17 cellular contexts compared by ENCODE assay signal in the genomic region with DNA sequence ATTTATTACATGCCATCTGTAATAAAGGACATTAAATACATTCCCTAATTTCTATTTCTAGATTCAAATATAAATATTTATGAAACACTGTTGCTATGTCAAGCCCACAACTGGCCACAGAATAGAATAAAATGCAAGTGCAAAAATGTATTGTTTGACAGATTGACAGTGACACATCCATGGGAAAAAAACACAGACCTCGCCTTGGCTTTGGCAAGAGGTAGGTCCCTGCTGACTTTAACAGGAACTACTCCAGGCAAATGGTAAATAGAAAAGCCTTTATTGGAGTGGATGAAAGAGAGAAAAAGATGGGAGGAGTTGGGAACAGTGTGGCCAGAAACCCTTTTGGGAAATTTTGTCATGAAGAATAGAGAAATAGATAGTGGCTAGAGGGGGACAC.
DNase-seq lines count a peak whose midpoint lies in the region; ATAC-seq and TF ChIP-seq lines count a peak whose summit lies in the region.
"Had no signal": no experiment of that assay in that cellular context is flagged by ENCODE, and none has a peak within 500 bp of the region (broad histone marks: within the 10 kb centered on the region; RNA-seq: fewer than 3 reads in every experiment).

No MANE protein-coding gene starts in this region.

- peaks cover 0 to 12% (median 9%) of the 10 kb centered on the region in 10 experiments; a peak in 11 of 20 replicates for H3K4me1 ChIP-seq in BLaER1 treated with 17β-estradiol and CSF1 and Interleukin-3, amounts not matched to agents 10 nM and 100 nM
- peaks cover 0 to 33% (median 13%) of the 10 kb centered on the region in 4 donors for H3K4me1 ChIP-seq in esophagus muscularis mucosa
- H3K4me1 ChIP-seq in subcutaneous abdominal adipose tissue (ENCODE audit: control insufficient read depth in 5 of 5, insufficient read depth in 5 of 5, low read length in 5 of 5), result peaks cover 0 to 23% (median 9%) of the 10 kb centered on the region in 5 donors
- no peaks in the 10 kb centered on the region for H3K4me1 ChIP-seq in H9 (ENCODE audit: insufficient read depth, low read length)
- H3K4me1 ChIP-seq: A549 had no signal

- peaks cover 0 to 4% of the 10 kb centered on the region in 2 experiments; a peak in 1 of 4 replicates for H3K4me1 Mint-ChIP-seq in H9

- H3K4me3 ChIP-seq in BLaER1 treated with 17β-estradiol and CSF1 and Interleukin-3, amounts not matched to agents 10 nM and 100 nM, result no peak overlapping the region
- H3K4me3 ChIP-seq in esophagus muscularis mucosa (no peak overlapping the region), subcutaneous abdominal adipose tissue (ENCODE audit: low read depth in 1 of 5, low read length in 5 of 5) (no peak overlapping the region)
- H3K4me3 ChIP-seq: A549, GM23248 had no signal

- WGBS in esophagus muscularis mucosa, result 27% methylated on average over 1 of the region's 1 CpG
- no CpG with 5 or more reads among the region's 1 CpG for WGBS in H9 (ENCODE audit: extremely low coverage, insufficient read length, low lambda C conversion rate)

- no peaks in the 10 kb centered on the region for H3K36me3 ChIP-seq in BLaER1 treated with 17β-estradiol and CSF1 and Interleukin-3, amounts not matched to agents 10 nM and 100 nM
- H3K36me3 ChIP-seq in esophagus muscularis mucosa (no peaks in the 10 kb centered on the region), subcutaneous abdominal adipose tissue (ENCODE audit: control insufficient read depth in 5 of 5, insufficient read depth in 5 of 5, low read length in 5 of 5) (no peaks in the 10 kb centered on the region)

- H3K79me2 ChIP-seq in H9 (ENCODE audit: insufficient read depth, low read length), result no peaks in the 10 kb centered on the region

- no peak overlapping the region for H2BK15ac ChIP-seq in H9 (ENCODE audit: low read depth, low read length)

- H2BK12ac ChIP-seq in H9 (ENCODE audit: insufficient read length, low read depth, low read length), result no peak overlapping the region

- intact Hi-C loops in esophagus muscularis mucosa (cut with DNase I), result no loop called here

- H2BK20ac ChIP-seq in H9 (ENCODE audit: low read depth, low read length, poor library complexity, severe bottlenecking), result no peak overlapping the region

- H2AK5ac ChIP-seq in H9 (ENCODE audit: insufficient read length, low read length), result no peak overlapping the region

- no peak overlapping the region for H2BK120ac ChIP-seq in H9 (ENCODE audit: low read depth, low read length, poor library complexity, severe bottlenecking)

- no peak overlapping the region for H3K23ac ChIP-seq in H9 (ENCODE audit: insufficient read length, low read depth, low read length)

- no peak for ATAC-seq in GM18907 (IDR thresholded peaks at IDR 0.05; ENCODE audit: unreplicated experiment)
- ATAC-seq: A549 had no signal

- peaks cover 0 to 3% (median 0%) of the 10 kb centered on the region in 11 experiments; a peak in 3 of 22 replicates for H3K9me3 ChIP-seq in BLaER1 treated with 17β-estradiol and CSF1 and Interleukin-3, amounts not matched to agents 10 nM and 100 nM (replicated peaks in 1 of 11)
- H3K9me3 ChIP-seq in esophagus muscularis mucosa (no peaks in the 10 kb centered on the region), subcutaneous abdominal adipose tissue (ENCODE audit: control insufficient read depth in 5 of 5, low read length in 5 of 5) (peaks cover 0 to 2% (median 0%) of the 10 kb centered on the region in 5 donors), H9 (ENCODE audit: control insufficient read depth, low read depth, low read length) (no peaks in the 10 kb centered on the region)
- H3K9me3 ChIP-seq: A549 had no signal

- H3K4ac ChIP-seq in H9 (ENCODE audit: low read depth, low read length), result no peak overlapping the region

- H3K4me2 ChIP-seq in BLaER1 treated with 17β-estradiol and CSF1 and Interleukin-3, amounts not matched to agents 10 nM and 100 nM, result peak overlapping the region in 6 of 11 experiments; percentile 14 to 62 (median 40); a peak in 8 of 22 replicates
- H3K4me2 ChIP-seq in H9 (ENCODE audit: insufficient read depth, insufficient read length, low read length), result no peak overlapping the region
- H3K4me2 ChIP-seq: A549 had no signal

- H3K14ac ChIP-seq in H9 (ENCODE audit: insufficient read depth, low read length), result no peak overlapping the region

- no peak overlapping the region for H2AFZ ChIP-seq in H9 (ENCODE audit: low read length)
- H2AFZ ChIP-seq: GM23248 had no signal

- TF ChIP-seq EP300 in esophagus muscularis mucosa (IDR thresholded peaks at IDR 0.05), result no peak

- no peak overlapping the region for H3K4me3 Mint-ChIP-seq in H9
- H3K4me3 Mint-ChIP-seq: CD4-positive, alpha-beta memory T cell had no signal

- 0 out of 22 replicates have a peak overlapping the region, but pooled peaks of 1 of the 11 experiments have one; percentile 7 for H3K27ac ChIP-seq in BLaER1 treated with 17β-estradiol and CSF1 and Interleukin-3, amounts not matched to agents 10 nM and 100 nM
- peak overlapping the region in 3 of 4 donors; percentile 5 to 46 (median 36) for H3K27ac ChIP-seq in esophagus muscularis mucosa (replicated peaks in 1 of 4)
- H3K27ac ChIP-seq in subcutaneous abdominal adipose tissue (ENCODE audit: low read depth, low read length), result peak overlapping the region; percentile 57
- no peak overlapping the region for H3K27ac ChIP-seq in H9 (ENCODE audit: insufficient read length, low read depth, low read length)
- H3K27ac ChIP-seq: A549, C4-2B, GM23248 had no signal

- H3K9me3 Mint-ChIP-seq in H9, result peaks cover 2% of the 10 kb centered on the region in 2 experiments; a peak in 3 of 5 replicates

- no peak overlapping the region for H3K27ac Mint-ChIP-seq in H9
- H3K27ac Mint-ChIP-seq: CD4-positive, alpha-beta memory T cell had no signal

- no peak overlapping the region for H4K91ac ChIP-seq in H9 (ENCODE audit: insufficient read length, low read depth, low read length)

- H3K23me2 ChIP-seq in H9 (ENCODE audit: insufficient read length, low read depth, low read length, poor library complexity, severe bottlenecking), result no peaks in the 10 kb centered on the region

- TF ChIP-seq CTCF in esophagus muscularis mucosa (IDR thresholded peaks at IDR 0.05), result peak in 1 of 3 experiments; percentile 21
- TF ChIP-seq CTCF in H9 (conservative IDR thresholded peaks at IDR 0.05), result no peak

- H3K79me1 ChIP-seq in H9 (ENCODE audit: insufficient read depth, low read depth, low read length, poor library complexity, severe bottlenecking), result no peaks in the 10 kb centered on the region

- H3K27me3 ChIP-seq in BLaER1 treated with 17β-estradiol and CSF1 and Interleukin-3, amounts not matched to agents 10 nM and 100 nM, result no peaks in the 10 kb centered on the region
- H3K27me3 ChIP-seq in esophagus muscularis mucosa, result no peaks in the 10 kb centered on the region
- H3K27me3 ChIP-seq in subcutaneous abdominal adipose tissue (ENCODE audit: control insufficient read depth in 5 of 5, insufficient read depth in 4 of 5, low read length in 5 of 5), result no peaks in the 10 kb centered on the region
- H3K27me3 ChIP-seq in H9 (ENCODE audit: insufficient read depth, low read length), result no peaks in the 10 kb centered on the region

- H4K5ac ChIP-seq in H9 (ENCODE audit: insufficient read length, low read depth, low read length), result no peak overlapping the region

- H3K27me3 Mint-ChIP-seq in H9 (ENCODE audit: low read depth), result no peaks in the 10 kb centered on the region

- TF ChIP-seq POLR2A in esophagus muscularis mucosa (IDR thresholded peaks at IDR 0.05; ENCODE audit: low read depth), result no peak

- H4K20me1 ChIP-seq in BLaER1 treated with 17β-estradiol and CSF1 and Interleukin-3, amounts not matched to agents 10 nM and 100 nM, result no peaks in the 10 kb centered on the region
- H4K20me1 ChIP-seq in H9 (ENCODE audit: control insufficient read depth, insufficient read depth, insufficient read length), result no peaks in the 10 kb centered on the region

- peaks cover 0 to 6% (median 1%) of the 10 kb centered on the region in 3 experiments; a peak in 3 of 7 replicates for H3K36me3 Mint-ChIP-seq in H9 (ENCODE audit: insufficient read depth in 1 of 3, low read depth in 3 of 3)
- H3K36me3 Mint-ChIP-seq: CD4-positive, alpha-beta memory T cell had no signal

- DNase-seq in M059J (ENCODE audit: low read depth) (peak; percentile 66), esophagus muscularis mucosa (ENCODE audit: extremely low spot score) (no peak), iPS-NIHi11 (ENCODE audit: low spot score) (no peak), H9 (no peak)
- DNase-seq: AML-193; CD4-positive, alpha-beta memory T cell; COR-L47; DMS153; DMS79 treated with DMSO at 0.1 percent for 48 hours; GDM1; GM23248; KBM-7 had no signal

- H2BK5ac ChIP-seq in H9 (ENCODE audit: insufficient read length, low read length), result no peak overlapping the region

- no peak overlapping the region for H4K8ac ChIP-seq in H9 (replicated peaks; ENCODE audit: insufficient read length, low read depth, low read length)

- H3K18ac ChIP-seq in H9 (ENCODE audit: insufficient read length, low read depth, low read length), result no peak overlapping the region

- H3K9ac ChIP-seq in BLaER1 treated with 17β-estradiol and CSF1 and Interleukin-3, amounts not matched to agents 10 nM and 100 nM, result no peak overlapping the region
- peak overlapping the region in 1 of 5 donors; percentile 41 for H3K9ac ChIP-seq in subcutaneous abdominal adipose tissue (ENCODE audit: low read length in 5 of 5)
- H3K9ac ChIP-seq in H9 (ENCODE audit: extremely low read depth, insufficient read length, low read length), result no peak overlapping the region
- H3K9ac ChIP-seq: GM23248 had no signal

- no peak overlapping the region for H3T11ph ChIP-seq in H9 (ENCODE audit: low read length)

- H3K56ac ChIP-seq in H9 (ENCODE audit: insufficient read length, low read depth, low read length), result no peak overlapping the region
